11 cellular contexts compared by ENCODE assay signal in genomic region chr9:124210697-124211096, GRCh38. TPM values are rescaled to one million over a fixed set of nuclear protein-coding genes. Genes with fewer than 3 reads are reported as not detected.
DNase-seq lines count a peak whose midpoint lies in the region; ATAC-seq and TF ChIP-seq lines count a peak whose summit lies in the region.
"Had no signal": no experiment of that assay in that cellular context is flagged by ENCODE, and none has a peak within 500 bp of the region (broad histone marks: within the 10 kb centered on the region; RNA-seq: fewer than 3 reads in every experiment).

No MANE protein-coding gene starts in this region.

- ATAC-seq in GM18505 (IDR thresholded peaks at IDR 0.05; ENCODE audit: unreplicated experiment) (peak; percentile 45), GM21447 (IDR thresholded peaks at IDR 0.05; ENCODE audit: unreplicated experiment) (peak; percentile 57), HG03558 (IDR thresholded peaks at IDR 0.05; ENCODE audit: extremely low read depth, unreplicated experiment) (peak; percentile 68)
- no peak for ATAC-seq in effector memory CD8-positive, alpha-beta T cell (replicated peaks)

- intact Hi-C loops in posterior vena cava (cut with DNase I) = loop anchor here in 1 of 2 donors (2.0 kb wide), 1 partner anchor 80 kb away; no protein-coding TSS in a partner anchor

- H3K36me3 Mint-ChIP-seq in effector memory CD8-positive, alpha-beta T cell (ENCODE audit: insufficient read depth) = peaks cover 3% of the 10 kb centered on the region
- no peaks in the 10 kb centered on the region for H3K36me3 Mint-ChIP-seq in CD8-positive, alpha-beta memory T cell

- CTCF ChIA-PET in CD8-positive, alpha-beta memory T cell (lab: Charles Lee) = no interaction called here

- no peak for TF ChIP-seq POLR2A in GM18505 (IDR thresholded peaks at IDR 0.05; ENCODE audit: borderline replicate concordance, extremely low read depth, insufficient read depth, insufficient read length)

- H3K27me3 Mint-ChIP-seq in effector memory CD8-positive, alpha-beta T cell = no peaks in the 10 kb centered on the region
- no peaks in the 10 kb centered on the region for H3K27me3 Mint-ChIP-seq in CD8-positive, alpha-beta memory T cell

- POLR2A ChIA-PET in CD8-positive, alpha-beta memory T cell (lab: Charles Lee) = no interaction called here

- H3K4me3 Mint-ChIP-seq in effector memory CD8-positive, alpha-beta T cell = no peak overlapping the region
- H3K4me3 Mint-ChIP-seq in CD8-positive, alpha-beta memory T cell = peak overlapping the region in 1 of 7 donors; percentile 54

- H3K27ac ChIP-seq in CD8-positive, alpha-beta memory T cell (ENCODE audit: low read depth, low read length) = no peak overlapping the region
- H3K27ac ChIP-seq: neutrophil, WERI-Rb-1 had no signal

- no peaks in the 10 kb centered on the region for H3K36me3 ChIP-seq in CD8-positive, alpha-beta memory T cell (ENCODE audit: insufficient read depth, low read length)
- H3K36me3 ChIP-seq: neutrophil, WERI-Rb-1 had no signal

- peak overlapping the region; percentile 22 to 26 for H3K27ac Mint-ChIP-seq in effector memory CD8-positive, alpha-beta T cell
- peak overlapping the region in 2 of 8 donors; percentile 7 to 68 for H3K27ac Mint-ChIP-seq in CD8-positive, alpha-beta memory T cell

- H3K4me1 ChIP-seq in CD8-positive, alpha-beta memory T cell (ENCODE audit: insufficient read depth, low read length) = peaks cover 36% of the 10 kb centered on the region

- H3K4me1 Mint-ChIP-seq in effector memory CD8-positive, alpha-beta T cell (ENCODE audit: low read depth in 2 of 2) = peaks cover 53 to 57% of the 10 kb centered on the region in 2 donors
- H3K4me1 Mint-ChIP-seq in CD8-positive, alpha-beta memory T cell = peaks cover 56 to 80% (median 63%) of the 10 kb centered on the region in 3 donors

- no peaks in the 10 kb centered on the region for H3K9me3 ChIP-seq in CD8-positive, alpha-beta memory T cell (ENCODE audit: low read length)
- H3K9me3 ChIP-seq: neutrophil had no signal

- no peak overlapping the region for H3K4me3 ChIP-seq in CD8-positive, alpha-beta memory T cell (ENCODE audit: low read length)

- DNase-seq in effector memory CD8-positive, alpha-beta T cell = no peak
- DNase-seq in NCI-H1436 (lab: John Stamatoyannopoulos, UW) (no peak), H4 (ENCODE audit: low spot score) (no peak), posterior vena cava (ENCODE audit: low spot score) (no peak)
- no peak for DNase-seq in CD8-positive, alpha-beta memory T cell
- DNase-seq: NCI-H446 treated with DMSO at 0.1 percent for 48 hours, WERI-Rb-1 had no signal

- no peaks in the 10 kb centered on the region for H3K27me3 ChIP-seq in CD8-positive, alpha-beta memory T cell (ENCODE audit: insufficient read depth, low read length, poor library complexity, severe bottlenecking)
- H3K27me3 ChIP-seq: neutrophil had no signal

- no peaks in the 10 kb centered on the region for H3K9me3 Mint-ChIP-seq in effector memory CD8-positive, alpha-beta T cell
- no peaks in the 10 kb centered on the region for H3K9me3 Mint-ChIP-seq in CD8-positive, alpha-beta memory T cell

RNA-seq across cellular contexts. Expression of gene NEK6, which starts 47.1 kb away (rescaled TPM):
- 40.2 and 43.7 TPM in 2 replicates for total RNA-seq in H4 (2014; rRNA removed; shearing (Covaris generic))
- 10 to 100 TPM; 63.0 to 66.0 TPM for total RNA-seq in CD8-positive, alpha-beta memory T cell
- 9.5 TPM for polyA plus RNA-seq in CD8-positive, alpha-beta memory T cell
- total RNA-seq in posterior vena cava = 10 to 100 TPM; 56.9 to 62.7 TPM
